16 cellular contexts compared by ENCODE assay signal in genomic region chr15:83926116-83926515, GRCh38.
"Had no signal": no experiment of that assay in that cellular context is flagged by ENCODE, and none has a peak within 500 bp of the region (broad histone marks: within the 10 kb centered on the region; RNA-seq: fewer than 3 reads in every experiment).

No MANE protein-coding gene starts in this region.

- H3K27me3 ChIP-seq: ascending aorta, cardiac muscle cell, right atrium auricular region, thyroid gland, uterus had no signal

- H3K4me1 ChIP-seq: thyroid gland, uterus had no signal

- H3K36me3 ChIP-seq: cardiac muscle cell, thyroid gland, uterus had no signal

- H3K27ac ChIP-seq: cardiac muscle cell, right atrium auricular region, skin epidermis, thyroid gland, uterus had no signal

- FAIRE-seq: colon had no signal

- H3K9me3 ChIP-seq: ascending aorta, right atrium auricular region, thyroid gland, uterus had no signal

- ATAC-seq: esophagus mucosa; stimulated activated naive B cell treated with anti-CD40 and anti-IgM and Interleukin-4, amounts not matched to agents 10 μg/mL and 1 μg/mL and 100 μg/mL, for 72 hours had no signal

- DNase-seq: activated CD4-positive, alpha-beta T cell treated with anti-CD3 and anti-CD28 coated beads, Interleukin-2, amount 50 U/mL, for 1 hour; activated CD8-positive, alpha-beta memory T cell treated with anti-CD3 and anti-CD28 coated beads for 24 hours; activated naive CD4-positive, alpha-beta T cell; glutamatergic neuron; nucleus accumbens; stimulated activated CD4-positive, alpha-beta T cell treated with anti-CD3 and anti-CD28 coated beads, Interleukin-15, amount 100 ng/mL, for 24 hours; stimulated activated CD4-positive, alpha-beta T cell treated with anti-CD3 and anti-CD28 coated beads, Interleukin-4, amount 100 ng/mL, for 1 hour; stimulated activated naive B cell treated with anti-CD40 and anti-IgM and Interleukin-4, amounts not matched to agents 10 μg/mL and 1 μg/mL and 100 μg/mL, for 72 hours; thyroid gland; uterus had no signal

- H3K4me3 ChIP-seq: ascending aorta, cardiac muscle cell, right atrium auricular region, skin epidermis, thyroid gland, uterus had no signal
